ENCODE assay signal across 8 cellular contexts in genomic region chr1:157963713-157964112, GRCh38. TPM values are rescaled to one million over a fixed set of nuclear protein-coding genes. Genes with fewer than 3 reads are reported as not detected.
DNase-seq lines count a peak whose midpoint lies in the region; ATAC-seq and TF ChIP-seq lines count a peak whose summit lies in the region.

No MANE protein-coding gene starts in this region.

- no peaks in the 10 kb centered on the region for H3K9me3 ChIP-seq in adipocyte (ENCODE audit: control insufficient read depth, low read length)
- peaks cover 0 to 3% (median 0%) of the 10 kb centered on the region in 4 donors for H3K9me3 ChIP-seq in sigmoid colon

- no peak overlapping the region for H3K27ac Mint-ChIP-seq in natural killer cell
- no peak overlapping the region for H3K27ac Mint-ChIP-seq in natural killer cell treated with Interleukin-12 subunit alpha and Interleukin-12 subunit beta and Interleukin-15 and Interleukin-18, amount 100 ng/mL, for 72 hours

- peaks cover 11% of the 10 kb centered on the region for H3K4me1 ChIP-seq in adipocyte (ENCODE audit: control insufficient read depth, insufficient read depth, low read length)
- H3K4me1 ChIP-seq in sigmoid colon: peaks cover 0 to 22% (median 15%) of the 10 kb centered on the region in 4 donors

- H3K9ac ChIP-seq in adipocyte (ENCODE audit: low read length): no peak overlapping the region

- TF ChIP-seq EP300 in sigmoid colon (IDR thresholded peaks at IDR 0.05): no peak

- TF ChIP-seq CTCF in natural killer cell (IDR thresholded peaks at IDR 0.05): peak; percentile 83
- TF ChIP-seq CTCF in LNCaP clone FGC (IDR thresholded peaks at IDR 0.05; ENCODE audit: control insufficient read depth, extremely low read depth, insufficient read depth): peak; percentile 95
- peak; percentile 84 to 94 (median 90) for TF ChIP-seq CTCF in sigmoid colon (IDR thresholded peaks at IDR 0.05)

- ATAC-seq in natural killer cell: peak; percentile 50 to 76 (median 54)
- ATAC-seq in natural killer cell treated with Interleukin-12 subunit alpha and Interleukin-12 subunit beta and Interleukin-15 and Interleukin-18, amount 100 ng/mL, for 72 hours: no peak
- peak; percentile 80 to 88 for ATAC-seq in left cardiac atrium
- ATAC-seq in GM21576 (IDR thresholded peaks at IDR 0.05; ENCODE audit: unreplicated experiment): no peak

- intact Hi-C loops in natural killer cell (cut with micrococcal nuclease) (loop anchor here (1.0 to 5.0 kb wide), 2 partner anchors 74 to 162 kb away; no protein-coding TSS in a partner anchor), left cardiac atrium (cut with DNase I) (loop anchor here in 1 of 2 donors (2.0 to 10.0 kb wide), 3 partner anchors 161 to 1111 kb away; partner anchors contain the start of gene AIM2), sigmoid colon (cut with DNase I) (loop anchor here (1.0 to 10.0 kb wide), 3 partner anchors 162 to 1111 kb away; partner anchors contain the start of genes AIM2 and IFI16)

- H3K4me3 Mint-ChIP-seq in natural killer cell: no peak overlapping the region
- H3K4me3 Mint-ChIP-seq in natural killer cell treated with Interleukin-12 subunit alpha and Interleukin-12 subunit beta and Interleukin-15 and Interleukin-18, amount 100 ng/mL, for 72 hours: no peak overlapping the region

- 4 to 13% methylated on average over 5 of the region's 5 CpGs for WGBS in sigmoid colon, 2 donors

- no peaks in the 10 kb centered on the region for H3K9me3 Mint-ChIP-seq in natural killer cell
- H3K9me3 Mint-ChIP-seq in natural killer cell treated with Interleukin-12 subunit alpha and Interleukin-12 subunit beta and Interleukin-15 and Interleukin-18, amount 100 ng/mL, for 72 hours: no peaks in the 10 kb centered on the region

- DNase-seq in natural killer cell (peak; percentile 41), LNCaP clone FGC (ENCODE audit: low read depth) (no peak), SKM-1 (lab: John Stamatoyannopoulos, UW; ENCODE audit: unreplicated experiment) (peak; percentile 74), adipocyte (ENCODE audit: low read depth) (peak; percentile 89), left cardiac atrium (peak; percentile 67), sigmoid colon (peak; percentile 75)
- no peak for DNase-seq in natural killer cell treated with Interleukin-12 subunit alpha and Interleukin-12 subunit beta and Interleukin-15 and Interleukin-18, amount 100 ng/mL, for 72 hours (ENCODE audit: low spot score)

- no peak overlapping the region for H3K27ac ChIP-seq in sigmoid colon

- no peaks in the 10 kb centered on the region for H3K36me3 Mint-ChIP-seq in natural killer cell
- H3K36me3 Mint-ChIP-seq in natural killer cell treated with Interleukin-12 subunit alpha and Interleukin-12 subunit beta and Interleukin-15 and Interleukin-18, amount 100 ng/mL, for 72 hours: no peaks in the 10 kb centered on the region

- TF ChIP-seq POLR2A in sigmoid colon (IDR thresholded peaks at IDR 0.05): no peak

- no peak overlapping the region for H3K4me3 ChIP-seq in LNCaP clone FGC (ENCODE audit: low read depth, low read length)
- H3K4me3 ChIP-seq in adipocyte (ENCODE audit: low read length): no peak overlapping the region
- no peak overlapping the region for H3K4me3 ChIP-seq in sigmoid colon

- H3K27me3 ChIP-seq in adipocyte (replicated peaks; ENCODE audit: control insufficient read depth, insufficient read depth, low read length) (peaks cover 1% of the 10 kb centered on the region), sigmoid colon (no peaks in the 10 kb centered on the region)

- no peaks in the 10 kb centered on the region for H3K4me1 Mint-ChIP-seq in natural killer cell
- H3K4me1 Mint-ChIP-seq in natural killer cell treated with Interleukin-12 subunit alpha and Interleukin-12 subunit beta and Interleukin-15 and Interleukin-18, amount 100 ng/mL, for 72 hours (ENCODE audit: low read depth in 2 of 2): peaks cover 6 to 9% of the 10 kb centered on the region in 2 donors

- H3K36me3 ChIP-seq in adipocyte (ENCODE audit: control insufficient read depth, insufficient read depth, low read length, severe bottlenecking): no peaks in the 10 kb centered on the region
- H3K36me3 ChIP-seq in sigmoid colon: no peaks in the 10 kb centered on the region

- H3K27me3 Mint-ChIP-seq in natural killer cell (ENCODE audit: low read depth in 2 of 2): peaks cover 9 to 38% of the 10 kb centered on the region in 2 donors
- H3K27me3 Mint-ChIP-seq in natural killer cell treated with Interleukin-12 subunit alpha and Interleukin-12 subunit beta and Interleukin-15 and Interleukin-18, amount 100 ng/mL, for 72 hours: peaks cover 28 to 31% of the 10 kb centered on the region in 2 donors

RNA-seq across cellular contexts. Expression of gene KIRREL1, which starts 29.7 kb away (rescaled TPM):
- not detected for total RNA-seq in natural killer cell
- total RNA-seq in natural killer cell treated with Interleukin-12 subunit alpha and Interleukin-12 subunit beta and Interleukin-15 and Interleukin-18, amount 100 ng/mL, for 72 hours: not detected
- total RNA-seq in left cardiac atrium: 10 to 100 TPM; 19.7 to 21.2 TPM
- 10 to 100 TPM; 29.0 to 57.0 (median 44.0) TPM for total RNA-seq in sigmoid colon
- polyA plus RNA-seq in sigmoid colon: 10 to 100 TPM in 1 of 3 donors, 1 to 10 TPM in 1, under 1 TPM in 1; 0.92 to 11.5 (median 1.8) TPM

Comparison
In these comparisons a context has a peak if more than half of its experiments do, and no peak if none do; other contexts are left out.
1. ATAC-seq: peak in natural killer cell (3 of 3) and left cardiac atrium (2 of 2); none in natural killer cell treated with Interleukin-12 subunit alpha and Interleukin-12 subunit beta and Interleukin-15 and Interleukin-18, amount 100 ng/mL, for 72 hours (0 of 2) and GM21576 (single experiment).
2. DNase-seq: peak in natural killer cell (single experiment), SKM-1 (single experiment), adipocyte (single experiment), left cardiac atrium (single experiment) and sigmoid colon (single experiment); none in natural killer cell treated with Interleukin-12 subunit alpha and Interleukin-12 subunit beta and Interleukin-15 and Interleukin-18, amount 100 ng/mL, for 72 hours (single experiment) and LNCaP clone FGC (single experiment).
3. RNA of gene KIRREL1, which starts 29.7 kb away (total RNA-seq): 29.0 to 57.0 TPM in sigmoid colon and 19.7 to 21.2 TPM in left cardiac atrium; not detected in natural killer cell and not detected in natural killer cell treated with Interleukin-12 subunit alpha and Interleukin-12 subunit beta and Interleukin-15 and Interleukin-18, amount 100 ng/mL, for 72 hours; every median in the first group is over 10 times any median in the second.
4. Peak in every context shown above with its lines, with median percentiles within 50 percentile points of each other: CTCF ChIP-seq.